In the genomic region with DNA sequence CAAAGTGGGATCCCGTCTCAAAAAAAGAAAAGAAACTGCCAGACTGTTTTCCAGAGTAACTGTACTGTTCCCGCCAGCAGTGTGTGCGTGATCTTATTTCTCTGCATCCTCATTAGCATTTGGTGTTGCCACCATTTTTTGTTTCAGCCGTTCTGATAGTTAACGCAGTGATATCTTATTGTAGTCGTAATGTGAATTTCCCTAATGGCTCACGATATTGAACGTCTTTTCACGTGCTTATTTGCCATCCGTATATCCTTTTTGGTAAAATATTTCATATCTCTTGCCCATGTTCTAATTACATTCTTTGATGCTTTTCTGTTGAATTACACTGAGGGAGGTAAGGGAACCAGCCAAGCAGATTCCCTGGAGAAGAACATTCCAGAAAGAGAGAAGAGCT, we compare ENCODE assay signal across 28 cellular contexts.
DNase-seq lines count a peak whose midpoint lies in the region; ATAC-seq and TF ChIP-seq lines count a peak whose summit lies in the region.
"Had no signal": no experiment of that assay in that cellular context is flagged by ENCODE, and none has a peak within 500 bp of the region (broad histone marks: within the 10 kb centered on the region; RNA-seq: fewer than 3 reads in every experiment).

No MANE protein-coding gene starts in this region.

- H3K79me2 ChIP-seq in MM.1S (ENCODE audit: low read length) (no peaks in the 10 kb centered on the region), hepatocyte (no peaks in the 10 kb centered on the region), GM23248 (ENCODE audit: insufficient read depth) (no peaks in the 10 kb centered on the region)

- H3K36me3 Mint-ChIP-seq in activated CD4-positive, alpha-beta T cell treated with anti-CD3 and anti-CD28 coated beads, Interleukin-2, amount 10 ng/mL, durations not matched to agents 7 days and 5 days (ENCODE audit: low read depth): peaks cover 4% of the 10 kb centered on the region
- H3K36me3 Mint-ChIP-seq: brain; CD8-positive, alpha-beta memory T cell; IgD-negative memory B cell had no signal

- H3K9me3 Mint-ChIP-seq in activated CD4-positive, alpha-beta T cell treated with anti-CD3 and anti-CD28 coated beads, Interleukin-2, amount 10 ng/mL, durations not matched to agents 7 days and 5 days: peaks cover 3% of the 10 kb centered on the region
- H3K9me3 Mint-ChIP-seq: activated CD8-positive, alpha-beta T cell treated with anti-CD3 and anti-CD28 coated beads for 36 hours; CD8-positive, alpha-beta memory T cell; GM23338 had no signal

- no peaks in the 10 kb centered on the region for H3K9me2 ChIP-seq in MM.1S (replicated peaks; ENCODE audit: insufficient read depth, low read length)
- H3K9me2 ChIP-seq in hepatocyte (replicated peaks; ENCODE audit: insufficient read depth): no peaks in the 10 kb centered on the region
- no peaks in the 10 kb centered on the region for H3K9me2 ChIP-seq in GM23248 (ENCODE audit: insufficient read depth)

- H3K4me2 ChIP-seq in MM.1S (ENCODE audit: low read depth, low read length) (no peak overlapping the region), hepatocyte (no peak overlapping the region), GM23248 (ENCODE audit: unreplicated experiment) (no peak overlapping the region)
- H3K4me2 ChIP-seq: GM23338 had no signal

- H2AFZ ChIP-seq in MM.1S (ENCODE audit: low read length) (no peak overlapping the region), hepatocyte (no peak overlapping the region), GM23248 (no peak overlapping the region)
- H2AFZ ChIP-seq: GM23338 had no signal

- H4K20me1 ChIP-seq in MM.1S (ENCODE audit: insufficient read depth, low read length) (no peaks in the 10 kb centered on the region), hepatocyte (ENCODE audit: insufficient read depth, poor library complexity, severe bottlenecking) (no peaks in the 10 kb centered on the region), GM23248 (ENCODE audit: insufficient read depth) (no peaks in the 10 kb centered on the region)

- H3F3A ChIP-seq in MM.1S (ENCODE audit: insufficient read depth, low read length) (peaks cover 35% of the 10 kb centered on the region), GM23248 (ENCODE audit: insufficient read depth) (peaks cover 26% of the 10 kb centered on the region)

- no peak for DNase-seq in activated CD4-positive, alpha-beta T cell treated with anti-CD3 and anti-CD28 coated beads, Interleukin-2, amount 10 ng/mL, durations not matched to agents 7 days and 5 days
- DNase-seq in activated CD4-positive, alpha-beta T cell treated with anti-CD3 and anti-CD28 coated beads, Interleukin-2, amount 50 U/mL, for 48 hours: no peak
- DNase-seq in MM.1S (no peak), hepatocyte (ENCODE audit: low spot score) (no peak), spleen (no peak), GM23248 (no peak), cerebellar cortex (ENCODE audit: low spot score) (no peak)
- DNase-seq: 8988T; activated gamma-delta T cell; adrenal gland; CD8-positive, alpha-beta memory T cell; DMS153; effector CD4-positive, alpha-beta T cell; heart left ventricle; kidney glomerular epithelial cell; mucosa of descending colon; NCI-H1105 treated with DMSO at 0.1 percent for 48 hours; NCI-H2081; NCI-H226; stimulated activated CD4-positive, alpha-beta T cell treated with anti-CD3 and anti-CD28 coated beads, Interleukin-4, amount 100 ng/mL, for 4 hours; stimulated activated naive CD4-positive, alpha-beta T cell had no signal

- no peaks in the 10 kb centered on the region for H3K27me3 Mint-ChIP-seq in activated CD4-positive, alpha-beta T cell treated with anti-CD3 and anti-CD28 coated beads, Interleukin-2, amount 10 ng/mL, durations not matched to agents 7 days and 5 days
- H3K27me3 Mint-ChIP-seq: activated CD8-positive, alpha-beta T cell treated with anti-CD3 and anti-CD28 coated beads for 36 hours; brain had no signal

- no peaks in the 10 kb centered on the region for H3K27me3 ChIP-seq in MM.1S (replicated peaks; ENCODE audit: insufficient read depth, low read length)
- no peaks in the 10 kb centered on the region for H3K27me3 ChIP-seq in hepatocyte
- H3K27me3 ChIP-seq in spleen (replicated peaks in 1 of 7): no peaks in the 10 kb centered on the region
- H3K27me3 ChIP-seq in GM23248 (replicated peaks; ENCODE audit: insufficient read depth): no peaks in the 10 kb centered on the region
- H3K27me3 ChIP-seq: adrenal gland, heart left ventricle had no signal

- POLR2A ChIA-PET in activated CD4-positive, alpha-beta T cell treated with anti-CD3 and anti-CD28 coated beads, Interleukin-2, amount 10 ng/mL, durations not matched to agents 7 days and 5 days (lab: Charles Lee): no interaction called here

- H3K4me1 ChIP-seq in MM.1S (ENCODE audit: low read length): peaks cover 28% of the 10 kb centered on the region
- peaks cover 4% of the 10 kb centered on the region for H3K4me1 ChIP-seq in hepatocyte (ENCODE audit: insufficient read depth)
- peaks cover 13 to 33% (median 28%) of the 10 kb centered on the region in 6 donors for H3K4me1 ChIP-seq in spleen
- peaks cover 7% of the 10 kb centered on the region for H3K4me1 ChIP-seq in GM23248 (ENCODE audit: insufficient read depth)

- ATAC-seq in HG02610 (IDR thresholded peaks at IDR 0.05; ENCODE audit: unreplicated experiment): no peak
- ATAC-seq: GM23338, sciatic nerve had no signal

- H3K9ac ChIP-seq in MM.1S (ENCODE audit: low read length): no peak overlapping the region
- H3K9ac ChIP-seq in GM23248: no peak overlapping the region

- no peak for TF ChIP-seq CTCF in MM.1S (IDR thresholded peaks at IDR 0.05; ENCODE audit: low read length)
- TF ChIP-seq CTCF in hepatocyte (IDR thresholded peaks at IDR 0.05; ENCODE audit: poor library complexity): no peak
- TF ChIP-seq CTCF in spleen (IDR thresholded peaks at IDR 0.05 in 8 of 11, conservative IDR thresholded peaks at IDR 0.05 in 3 of 11): no peak

- WGBS in hepatocyte (ENCODE audit: low lambda C conversion rate, missing lambda C conversion rate): 98% methylated on average over 10 of the region's 10 CpGs
- 95 to 98% (median 97%) methylated on average over 10 of the region's 10 CpGs for WGBS in spleen, 5 donors
- WGBS in GM23248 (ENCODE audit: low coverage in 1 of 2, low lambda C conversion rate in 2 of 2, missing lambda C conversion rate in 2 of 2), 2 experiments: 93 to 94% methylated on average over 10 of the region's 10 CpGs

- CTCF ChIA-PET in activated CD4-positive, alpha-beta T cell treated with anti-CD3 and anti-CD28 coated beads, Interleukin-2, amount 10 ng/mL, durations not matched to agents 7 days and 5 days (lab: Charles Lee): interaction anchor here (1.3 kb wide), 1 partner anchor 25 kb away, joined by 3 read pairs; no protein-coding TSS in a partner anchor

- peaks cover 21% of the 10 kb centered on the region for H3K4me1 Mint-ChIP-seq in activated CD4-positive, alpha-beta T cell treated with anti-CD3 and anti-CD28 coated beads, Interleukin-2, amount 10 ng/mL, durations not matched to agents 7 days and 5 days

- in situ Hi-C loops in GM23248 (cut with MboI): no loop called here

- TF ChIP-seq POLR2A in spleen (IDR thresholded peaks at IDR 0.05): no peak

- peak overlapping the region; percentile 2 for H3K4me3 Mint-ChIP-seq in activated CD4-positive, alpha-beta T cell treated with anti-CD3 and anti-CD28 coated beads, Interleukin-2, amount 10 ng/mL, durations not matched to agents 7 days and 5 days
- H3K4me3 Mint-ChIP-seq: activated CD8-positive, alpha-beta T cell treated with anti-CD3 and anti-CD28 coated beads for 36 hours; CD8-positive, alpha-beta memory T cell; GM23338; IgD-negative memory B cell had no signal

- H3K4me3 ChIP-seq in MM.1S (ENCODE audit: low read length) (no peak overlapping the region), hepatocyte (no peak overlapping the region), spleen (no peak overlapping the region), GM23248 (no peak overlapping the region)
- H3K4me3 ChIP-seq: adrenal gland, GM23338, heart left ventricle, lower lobe of right lung, mucosa of descending colon had no signal

- H3K9me3 ChIP-seq in MM.1S (replicated peaks; ENCODE audit: insufficient read depth, low read length) (no peaks in the 10 kb centered on the region), hepatocyte (ENCODE audit: low read depth) (no peaks in the 10 kb centered on the region), spleen (peaks cover 0 to 4% (median 0%) of the 10 kb centered on the region in 8 donors), GM23248 (ENCODE audit: low read depth) (no peaks in the 10 kb centered on the region)
- H3K9me3 ChIP-seq: adrenal gland, heart left ventricle, lower lobe of right lung, mucosa of descending colon had no signal

- intact Hi-C loops in spleen (cut with DNase I; ENCODE audit: low total_unique reads): no loop called here

- H3K36me3 ChIP-seq in MM.1S (replicated peaks; ENCODE audit: insufficient read depth, low read length): no peaks in the 10 kb centered on the region
- H3K36me3 ChIP-seq in hepatocyte (replicated peaks; ENCODE audit: insufficient read depth, low read depth): no peaks in the 10 kb centered on the region
- no peaks in the 10 kb centered on the region for H3K36me3 ChIP-seq in spleen
- no peaks in the 10 kb centered on the region for H3K36me3 ChIP-seq in GM23248 (ENCODE audit: low read depth)
- H3K36me3 ChIP-seq: adrenal gland, heart left ventricle, lower lobe of right lung had no signal

- H3K27ac ChIP-seq in MM.1S (ENCODE audit: low read length) (peak overlapping the region; percentile 92), hepatocyte (peak overlapping the region; percentile 44), spleen (peak overlapping the region in 6 of 8 donors; percentile 15 to 83 (median 82)), GM23248 (no peak overlapping the region)
- H3K27ac ChIP-seq: lower lobe of right lung had no signal

- H3K27ac Mint-ChIP-seq in activated CD4-positive, alpha-beta T cell treated with anti-CD3 and anti-CD28 coated beads, Interleukin-2, amount 10 ng/mL, durations not matched to agents 7 days and 5 days: peak overlapping the region; percentile 42
- H3K27ac Mint-ChIP-seq: GM23338, IgD-negative memory B cell had no signal
